ENCODE assay signal across 1 cellular context in genomic region chr22:46121523-46122287, GRCh38.
TF ChIP-seq lines count a peak whose summit lies in the region.

No MANE protein-coding gene starts in this region.

TF ChIP-seq in SK-N-SH, 30 proteins besides CTCF, POLR2A, EP300 and RAD21 (continued from another document):
- TF ChIP-seq TEAD4 (IDR thresholded peaks at IDR 0.05; ENCODE audit: borderline replicate concordance, insufficient read depth) = no peak
- no peak for TF ChIP-seq MXI1 (IDR thresholded peaks at IDR 0.05; ENCODE audit: low read depth, low read length)
TF ChIP-seq in SK-N-SH: peak in this region for 0.
